8 cellular contexts compared by ENCODE assay signal in the genomic region with DNA sequence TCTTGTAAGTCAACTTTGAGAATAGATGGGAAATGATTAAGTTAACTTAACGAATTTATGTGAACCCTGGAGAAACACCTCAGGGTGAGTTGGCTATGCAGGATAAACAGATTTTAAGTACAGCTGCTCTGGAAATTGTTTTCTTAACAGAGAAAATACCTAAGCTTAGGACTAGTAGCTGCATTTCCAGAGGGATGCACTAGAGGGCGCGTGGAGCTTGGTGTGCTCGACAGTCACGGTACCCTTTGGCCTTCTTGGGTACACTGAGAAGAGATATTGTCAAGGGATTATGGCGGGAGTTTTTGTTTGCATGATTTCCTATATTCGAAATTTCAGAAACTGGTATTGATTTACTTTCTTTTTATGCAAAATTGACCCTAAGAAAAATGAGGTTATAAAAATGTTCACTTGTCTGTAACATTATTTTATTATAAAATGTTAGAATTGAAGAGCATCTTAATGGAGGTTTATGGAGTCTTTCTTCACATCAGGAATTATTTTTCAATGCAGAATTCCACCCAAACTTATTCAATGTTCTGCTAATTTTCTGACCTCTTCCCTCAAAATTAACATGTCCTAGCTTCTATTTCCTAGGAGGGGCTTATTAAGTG. TPM values are rescaled to one million over a fixed set of nuclear protein-coding genes. Genes with fewer than 3 reads are reported as not detected.
DNase-seq lines count a peak whose midpoint lies in the region; ATAC-seq, FAIRE-seq and TF ChIP-seq lines count a peak whose summit lies in the region.

No MANE protein-coding gene starts in this region.

- no peak overlapping the region for H3K27ac ChIP-seq in MM.1S (ENCODE audit: low read length)
- H3K27ac ChIP-seq in RWPE1: no peak overlapping the region
- H3K27ac ChIP-seq in pancreas: no peak overlapping the region
- no peak overlapping the region for H3K27ac ChIP-seq in upper lobe of left lung

- H3K4me2 ChIP-seq in MM.1S (ENCODE audit: low read depth, low read length): peak overlapping the region; percentile 18; the same call in 1 of the 2 replicates

- H3K9ac ChIP-seq in MM.1S (ENCODE audit: low read length): no peak overlapping the region

- in situ Hi-C loops in HAP-1 (cut with MboI; ENCODE audit: low sequenced_read_pairs): loop anchor here (25.0 kb wide), 1 partner anchor 387 kb away; no protein-coding TSS in a partner anchor

- WGBS in pancreas, 2 donors: 1% methylated on average over 7 of the region's 7 CpGs
- 1 to 2% methylated on average over 7 of the region's 7 CpGs for WGBS in upper lobe of left lung, 2 donors

- H3K4me1 ChIP-seq in HAP-1: no peaks in the 10 kb centered on the region
- peaks cover 5% of the 10 kb centered on the region; the same call in 1 of the 2 replicates for H3K4me1 ChIP-seq in MM.1S (ENCODE audit: low read length)
- no peaks in the 10 kb centered on the region for H3K4me1 ChIP-seq in pancreas
- no peaks in the 10 kb centered on the region for H3K4me1 ChIP-seq in upper lobe of left lung

- no peaks in the 10 kb centered on the region for H3K36me3 Mint-ChIP-seq in activated T-helper 2 cell treated with anti-CD3 and anti-CD28 coated beads, Interferon-gamma antibody, Interleukin-2, Interleukin-4, amounts not matched to agents 10 μg/mL and 5 μg/mL and 100 μg/mL, durations not matched to agents 14 hours and 24 hours and 36 hours (ENCODE audit: low read depth)

- FAIRE-seq in pancreas (lab: Jason Lieb, UNC): peak; percentile 37

- no peak overlapping the region for H3K4me3 Mint-ChIP-seq in activated T-helper 2 cell treated with anti-CD3 and anti-CD28 coated beads, Interferon-gamma antibody, Interleukin-2, Interleukin-4, amounts not matched to agents 10 μg/mL and 5 μg/mL and 100 μg/mL, durations not matched to agents 14 hours and 24 hours and 36 hours (ENCODE audit: low read depth)

- H3K27me3 ChIP-seq in HAP-1 (ENCODE audit: low read depth) (no peaks in the 10 kb centered on the region), MM.1S (replicated peaks; ENCODE audit: insufficient read depth, low read length) (no peaks in the 10 kb centered on the region), pancreas (no peaks in the 10 kb centered on the region), upper lobe of left lung (no peaks in the 10 kb centered on the region)

- no peaks in the 10 kb centered on the region for H3K9me3 Mint-ChIP-seq in activated T-helper 2 cell treated with anti-CD3 and anti-CD28 coated beads, Interferon-gamma antibody, Interleukin-2, Interleukin-4, amounts not matched to agents 10 μg/mL and 5 μg/mL and 100 μg/mL, durations not matched to agents 14 hours and 24 hours and 36 hours

- H3F3A ChIP-seq in MM.1S (ENCODE audit: insufficient read depth, low read length): no peaks in the 10 kb centered on the region

- no peak overlapping the region for H3K4me3 ChIP-seq in HAP-1
- no peak overlapping the region for H3K4me3 ChIP-seq in MM.1S (ENCODE audit: low read length)
- H3K4me3 ChIP-seq in pancreas: no peak overlapping the region
- H3K4me3 ChIP-seq in upper lobe of left lung: no peak overlapping the region

- H3K27me3 Mint-ChIP-seq in activated T-helper 2 cell treated with anti-CD3 and anti-CD28 coated beads, Interferon-gamma antibody, Interleukin-2, Interleukin-4, amounts not matched to agents 10 μg/mL and 5 μg/mL and 100 μg/mL, durations not matched to agents 14 hours and 24 hours and 36 hours (ENCODE audit: low read depth): peaks cover 2% of the 10 kb centered on the region

- CTCF ChIA-PET in GM10248 (lab: Yijun Ruan, JAX): interaction anchor here (0.6 to 3.3 kb wide), 46 partner anchors 8 to 1007 kb away, joined by 3 to 26 read pairs (median 4); a partner anchor contains a TSS
- CTCF ChIA-PET in RWPE1 (lab: Yijun Ruan, JAX): interaction anchor here (0.5 to 1.9 kb wide), 11 partner anchors 9 to 407 kb away, joined by 3 to 6 read pairs (median 4); no protein-coding TSS in a partner anchor

- H3K27ac Mint-ChIP-seq in activated T-helper 2 cell treated with anti-CD3 and anti-CD28 coated beads, Interferon-gamma antibody, Interleukin-2, Interleukin-4, amounts not matched to agents 10 μg/mL and 5 μg/mL and 100 μg/mL, durations not matched to agents 14 hours and 24 hours and 36 hours: no peak overlapping the region

- no peaks in the 10 kb centered on the region for H3K9me3 ChIP-seq in HAP-1
- H3K9me3 ChIP-seq in MM.1S (replicated peaks; ENCODE audit: insufficient read depth, low read length): no peaks in the 10 kb centered on the region
- no peaks in the 10 kb centered on the region for H3K9me3 ChIP-seq in pancreas
- no peaks in the 10 kb centered on the region for H3K9me3 ChIP-seq in upper lobe of left lung

- no peak for TF ChIP-seq POLR2A in upper lobe of left lung (IDR thresholded peaks at IDR 0.05)

- TF ChIP-seq EP300 in upper lobe of left lung (IDR thresholded peaks at IDR 0.05): no peak

- POLR2A ChIA-PET in GM10248 (lab: Yijun Ruan, JAX): no interaction called here
- POLR2A ChIA-PET in RWPE1 (lab: Yijun Ruan, JAX; ENCODE audit: low non-redundant PET): no interaction called here

- ATAC-seq in pancreas (peak; percentile 53 to 96 (median 94)), upper lobe of left lung (ENCODE audit: low FRiP score in 2 of 2) (peak; percentile 72 to 81)

- no peaks in the 10 kb centered on the region for H4K20me1 ChIP-seq in MM.1S (ENCODE audit: insufficient read depth, low read length)

- H3K36me3 ChIP-seq in HAP-1 (replicated peaks) (no peaks in the 10 kb centered on the region), MM.1S (replicated peaks; ENCODE audit: insufficient read depth, low read length) (no peaks in the 10 kb centered on the region), pancreas (no peaks in the 10 kb centered on the region), upper lobe of left lung (no peaks in the 10 kb centered on the region)

- 0 out of 2 replicates have a peak overlapping the region, but pooled peaks have one; percentile 25 for H2AFZ ChIP-seq in MM.1S (ENCODE audit: low read length)

- TF ChIP-seq CTCF in GM10248 (IDR thresholded peaks at IDR 0.05; ENCODE audit: control extremely low read depth, extremely low read depth, low read depth, missing control alignments): peak; percentile 92
- TF ChIP-seq CTCF in MM.1S (IDR thresholded peaks at IDR 0.05; ENCODE audit: low read length): peak; percentile 94
- peak; percentile 96 for TF ChIP-seq CTCF in RWPE1 (conservative IDR thresholded peaks at IDR 0.05; ENCODE audit: low read depth)
- peak; percentile 60 to 80 (median 73) for TF ChIP-seq CTCF in pancreas (IDR thresholded peaks at IDR 0.05)
- peak; percentile 42 to 80 (median 62) for TF ChIP-seq CTCF in upper lobe of left lung (IDR thresholded peaks at IDR 0.05)

- H3K4me1 Mint-ChIP-seq in activated T-helper 2 cell treated with anti-CD3 and anti-CD28 coated beads, Interferon-gamma antibody, Interleukin-2, Interleukin-4, amounts not matched to agents 10 μg/mL and 5 μg/mL and 100 μg/mL, durations not matched to agents 14 hours and 24 hours and 36 hours (ENCODE audit: low read depth): no peaks in the 10 kb centered on the region

- peak; percentile 62 for DNase-seq in GM10248 (ENCODE audit: extremely low spot score)
- peak; percentile 73 to 87 for DNase-seq in HAP-1 (ENCODE audit: low spot score in 2 of 2)
- peak; percentile 86 for DNase-seq in MM.1S
- peak; percentile 40 for DNase-seq in RWPE1 (ENCODE audit: low spot score)
- peak; percentile 32 for DNase-seq in activated T-helper 2 cell treated with anti-CD3 and anti-CD28 coated beads, Interferon-gamma antibody, Interleukin-2, Interleukin-4, amounts not matched to agents 10 μg/mL and 5 μg/mL and 100 μg/mL, durations not matched to agents 14 hours and 24 hours and 36 hours (ENCODE audit: low spot score)
- DNase-seq in globus pallidus (ENCODE audit: low spot score): peak; percentile 61
- DNase-seq in pancreas: peak; percentile 55 to 86 (median 70)
- DNase-seq in upper lobe of left lung: peak in 1 of 2 donors; percentile 62

- intact Hi-C loops in activated T-helper 2 cell treated with anti-CD3 and anti-CD28 coated beads, Interferon-gamma antibody, Interleukin-2, Interleukin-4, amounts not matched to agents 10 μg/mL and 5 μg/mL and 100 μg/mL, durations not matched to agents 14 hours and 24 hours and 36 hours (cut with micrococcal nuclease): no loop called here
- intact Hi-C loops in pancreas (cut with DNase I): loop anchor here in 1 of 3 donors (10.0 kb wide), 1 partner anchor 679 kb away; no protein-coding TSS in a partner anchor

- no peaks in the 10 kb centered on the region for H3K9me2 ChIP-seq in MM.1S (replicated peaks; ENCODE audit: insufficient read depth, low read length)

- no peaks in the 10 kb centered on the region for H3K79me2 ChIP-seq in MM.1S (ENCODE audit: low read length)

RNA-seq across cellular contexts. Expression of a gene that starts 58.4 kb away (rescaled TPM):
- not detected in 2 replicates for total RNA-seq in activated T-helper 2 cell treated with anti-CD3 and anti-CD28 coated beads, Interferon-gamma antibody, Interleukin-2, Interleukin-4, amounts not matched to agents 10 μg/mL and 5 μg/mL and 100 μg/mL, durations not matched to agents 14 hours and 24 hours and 36 hours
- 1 to 10 TPM in 4 of 6 donors, under 1 TPM in 2; 0.85 to 2.9 (median 1.5) TPM for total RNA-seq in pancreas
- 10 to 100 TPM in 1 of 2 donors, 1 to 10 TPM in 1; 9.0 to 14.3 TPM for polyA plus RNA-seq in pancreas
- under 1 TPM in 3 of 6 donors, not detected in 3; 0.15 to 0.49 (median 0.47) TPM for total RNA-seq in upper lobe of left lung
